Comparison of ENCODE assay signal across 1 cellular context in genomic region chrX:109774706-109775105, GRCh38.
TF ChIP-seq lines count a peak whose summit lies in the region.

No MANE protein-coding gene starts in this region.

TF ChIP-seq in GM12878, 131 proteins besides CTCF, POLR2A, EP300 and RAD21 (continued from another document and continues in another):
- no peak for TF ChIP-seq SMAD5 (IDR thresholded peaks at IDR 0.05; ENCODE audit: low read depth)
- no peak for TF ChIP-seq BRCA1 (IDR thresholded peaks at IDR 0.05; ENCODE audit: low read depth, low read length)
- TF ChIP-seq YY1 (IDR thresholded peaks at IDR 0.05; ENCODE audit: low read depth, low read length): 0 out of 2 replicates have a peak, but pooled peaks have one; percentile 22
- no peak for TF ChIP-seq SMARCA5 (IDR thresholded peaks at IDR 0.05)
- TF ChIP-seq MXI1 (IDR thresholded peaks at IDR 0.05; ENCODE audit: low read depth, low read length): no peak
- no peak for TF ChIP-seq SUPT20H (IDR thresholded peaks at IDR 0.05; ENCODE audit: borderline replicate concordance, control insufficient read depth, low read depth, low read length)
- TF ChIP-seq SIN3A (IDR thresholded peaks at IDR 0.05; ENCODE audit: low read depth, low read length): no peak
- no peak for TF ChIP-seq ZZZ3 (IDR thresholded peaks at IDR 0.05; ENCODE audit: control insufficient read depth, insufficient read length, low read depth)
- TF ChIP-seq SREBF1 (IDR thresholded peaks at IDR 0.05; ENCODE audit: low read length): 0 out of 2 replicates have a peak, but pooled peaks have one; percentile 15
- peak; percentile 46; the same call in 1 of the 2 replicates for TF ChIP-seq JUND (IDR thresholded peaks at IDR 0.05; ENCODE audit: low read depth, low read length)
- no peak for TF ChIP-seq RB1 (IDR thresholded peaks at IDR 0.05; ENCODE audit: borderline replicate concordance)
- TF ChIP-seq TARDBP (IDR thresholded peaks at IDR 0.05; ENCODE audit: borderline replicate concordance): no peak
- peak; percentile 95 for TF ChIP-seq FOXM1 (IDR thresholded peaks at IDR 0.05; ENCODE audit: low read depth, low read length)
- peak; percentile 83 for TF ChIP-seq MTA2 (IDR thresholded peaks at IDR 0.05; ENCODE audit: low read depth)
- no peak for TF ChIP-seq USF1 (IDR thresholded peaks at IDR 0.05; ENCODE audit: borderline replicate concordance, extremely low read length, insufficient read depth, low read depth, low read length)
- TF ChIP-seq FOXK2 (IDR thresholded peaks at IDR 0.05): no peak
- no peak for TF ChIP-seq CUX1 (IDR thresholded peaks at IDR 0.05; ENCODE audit: insufficient replicate concordance, low read depth, low read length)
- TF ChIP-seq NR2F1 (conservative IDR thresholded peaks at IDR 0.05): peak; percentile 99
- no peak for TF ChIP-seq CEBPZ (IDR thresholded peaks at IDR 0.05; ENCODE audit: low read depth, low read length)
- peak; percentile 50; the same call in 1 of the 2 replicates for TF ChIP-seq TBL1XR1 (IDR thresholded peaks at IDR 0.05; ENCODE audit: low read depth, low read length)
- TF ChIP-seq PKNOX1 (IDR thresholded peaks at IDR 0.05): peak; percentile 25; the same call in 1 of the 2 replicates
- TF ChIP-seq GATAD2B (conservative IDR thresholded peaks at IDR 0.05; ENCODE audit: low read depth): no peak
- no peak for TF ChIP-seq PRDM15 (CRISPR knock-in tag; IDR thresholded peaks at IDR 0.05)
- no peak for TF ChIP-seq RFX5 (IDR thresholded peaks at IDR 0.05; ENCODE audit: low read depth, low read length)
- no peak for TF ChIP-seq NR2C1 (IDR thresholded peaks at IDR 0.05)
- no peak for TF ChIP-seq ATF3 (IDR thresholded peaks at IDR 0.05; ENCODE audit: borderline replicate concordance, extremely low read depth, low read depth, low read length)
- TF ChIP-seq BCL11A (IDR thresholded peaks at IDR 0.05; ENCODE audit: low read depth, low read length): peak; percentile 86
- TF ChIP-seq PBX3 (IDR thresholded peaks at IDR 0.05; ENCODE audit: insufficient replicate concordance, low read depth, low read length): no peak
- no peak for TF ChIP-seq MYB (IDR thresholded peaks at IDR 0.05; ENCODE audit: borderline replicate concordance, low read depth, low read length)
- no peak for TF ChIP-seq ZNF274 (IDR thresholded peaks at IDR 0.05; ENCODE audit: insufficient read depth, insufficient read length)
- TF ChIP-seq NR2C2 (IDR thresholded peaks at IDR 0.05; ENCODE audit: borderline replicate concordance, control insufficient read depth, insufficient read length, low read depth): no peak
- TF ChIP-seq PML (IDR thresholded peaks at IDR 0.05; ENCODE audit: low read length): peak; percentile 65
- TF ChIP-seq EED (IDR thresholded peaks at IDR 0.05; ENCODE audit: low read depth): peak; percentile 89
- TF ChIP-seq IKZF1 (conservative IDR thresholded peaks at IDR 0.05): peak; percentile 74
- TF ChIP-seq CREB1 (IDR thresholded peaks at IDR 0.05; ENCODE audit: low read depth): peak; percentile 56; the same call in 1 of the 2 replicates
- peak; percentile 96 for TF ChIP-seq JUNB (IDR thresholded peaks at IDR 0.05)
- peak; percentile 84 for TF ChIP-seq SKIL (IDR thresholded peaks at IDR 0.05; ENCODE audit: low read depth, poor library complexity, severe bottlenecking)
- no peak for TF ChIP-seq CBX3 (IDR thresholded peaks at IDR 0.05; ENCODE audit: borderline replicate concordance, low read depth)
- no peak for TF ChIP-seq PAX8 (IDR thresholded peaks at IDR 0.05)
- TF ChIP-seq NKRF (conservative IDR thresholded peaks at IDR 0.05): no peak
- TF ChIP-seq ZBED1 (IDR thresholded peaks at IDR 0.05; ENCODE audit: borderline replicate concordance): peak; percentile 95
- no peak for TF ChIP-seq SMC3 (IDR thresholded peaks at IDR 0.05; ENCODE audit: borderline replicate concordance, low read length)
